In the genomic region with DNA sequence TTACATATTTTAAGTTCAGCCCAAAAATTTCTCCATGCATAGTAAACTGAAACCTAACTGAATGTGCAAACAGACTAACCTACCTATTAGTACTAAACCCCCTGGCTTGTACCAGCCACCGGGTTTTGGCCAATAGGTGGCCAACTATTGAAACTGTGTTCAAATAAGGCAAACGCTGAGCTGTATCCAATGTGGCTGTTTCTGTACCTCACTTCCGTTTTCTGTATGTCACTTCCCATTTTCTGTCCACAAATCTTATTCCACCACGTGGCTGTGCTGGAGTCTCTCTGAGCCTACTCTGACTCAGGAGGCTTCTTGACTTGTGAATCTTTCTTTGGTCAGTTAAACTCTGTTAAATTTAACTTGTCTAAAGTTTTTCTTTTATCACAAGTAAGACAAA, we compare ENCODE assay signal across 15 cellular contexts. TPM values are rescaled to one million over a fixed set of nuclear protein-coding genes. Genes with fewer than 3 reads are reported as not detected.
A peak's percentile ranks its signal among the peaks of the same experiment; 100 is the strongest.
DNase-seq lines count a peak whose midpoint lies in the region; ATAC-seq, FAIRE-seq and TF ChIP-seq lines count a peak whose summit lies in the region.
"Had no signal": no experiment of that assay in that cellular context is flagged by ENCODE, and none has a peak within 500 bp of the region (broad histone marks: within the 10 kb centered on the region; RNA-seq: fewer than 3 reads in every experiment).

No MANE protein-coding gene starts in this region.

- no peak overlapping the region for H2BK12ac ChIP-seq in H9 (ENCODE audit: insufficient read length, low read depth, low read length)

- CTCF ChIA-PET in activated CD4-positive, alpha-beta T cell treated with anti-CD3 and anti-CD28 coated beads for 36 hours (lab: Charles Lee), result interaction anchor here (1.1 to 3.3 kb wide), 6 partner anchors 8 to 163 kb away, joined by 3 to 12 read pairs (median 4); no protein-coding TSS in a partner anchor

- no peaks in the 10 kb centered on the region for H3K23me2 ChIP-seq in H9 (ENCODE audit: insufficient read length, low read depth, low read length, poor library complexity, severe bottlenecking)

- no peak overlapping the region for H3K4me2 ChIP-seq in H9 (ENCODE audit: insufficient read depth, insufficient read length, low read length)
- no peak overlapping the region for H3K4me2 ChIP-seq in OCI-LY1 (ENCODE audit: low read length)
- H3K4me2 ChIP-seq: A549 had no signal

- no peak overlapping the region for H3K27ac ChIP-seq in H9 (ENCODE audit: insufficient read length, low read depth, low read length)
- no peak overlapping the region for H3K27ac ChIP-seq in OCI-LY1 (ENCODE audit: low read depth, low read length, poor library complexity, severe bottlenecking)
- no peak overlapping the region for H3K27ac ChIP-seq in prostate gland
- H3K27ac ChIP-seq: A549, tibial artery had no signal

- H2BK20ac ChIP-seq in H9 (ENCODE audit: low read depth, low read length, poor library complexity, severe bottlenecking), result no peak overlapping the region

- H3K79me1 ChIP-seq in H9 (ENCODE audit: insufficient read depth, low read depth, low read length, poor library complexity, severe bottlenecking), result no peaks in the 10 kb centered on the region

- H3K4me1 ChIP-seq in H9 (ENCODE audit: insufficient read depth, low read length) (no peaks in the 10 kb centered on the region), OCI-LY1 (ENCODE audit: insufficient read depth, low read length, severe bottlenecking) (peaks cover 6% of the 10 kb centered on the region), prostate gland (replicated peaks) (no peaks in the 10 kb centered on the region)
- H3K4me1 ChIP-seq: A549 had no signal

- no CpG with 5 or more reads among the region's 4 CpGs for WGBS in H9 (ENCODE audit: extremely low coverage, insufficient read length, low lambda C conversion rate)
- 89% methylated on average over 4 of the region's 4 CpGs for WGBS in prostate gland

- no peaks in the 10 kb centered on the region for H3K36me3 Mint-ChIP-seq in activated CD4-positive, alpha-beta T cell treated with anti-CD3 and anti-CD28 coated beads for 36 hours (ENCODE audit: low read depth)
- H3K36me3 Mint-ChIP-seq in H9 (ENCODE audit: insufficient read depth in 1 of 3, low read depth in 3 of 3) (no peaks in the 10 kb centered on the region), immature natural killer cell (peaks cover 0 to 3% (median 0%) of the 10 kb centered on the region in 3 donors)

- no peak overlapping the region for H3K4ac ChIP-seq in H9 (ENCODE audit: low read depth, low read length)

- no peak overlapping the region for H4K91ac ChIP-seq in H9 (ENCODE audit: insufficient read length, low read depth, low read length)

- no peak overlapping the region for H3K23ac ChIP-seq in H9 (ENCODE audit: insufficient read length, low read depth, low read length)

- H3K4me3 Mint-ChIP-seq in activated CD4-positive, alpha-beta T cell treated with anti-CD3 and anti-CD28 coated beads for 36 hours, result no peak overlapping the region
- H3K4me3 Mint-ChIP-seq in H9 (no peak overlapping the region), immature natural killer cell (no peak overlapping the region)

- H4K5ac ChIP-seq in H9 (ENCODE audit: insufficient read length, low read depth, low read length), result no peak overlapping the region

- no peak overlapping the region for H3K27ac Mint-ChIP-seq in activated CD4-positive, alpha-beta T cell treated with anti-CD3 and anti-CD28 coated beads for 36 hours
- H3K27ac Mint-ChIP-seq in H9 (no peak overlapping the region), immature natural killer cell (no peak overlapping the region)

- H3F3A ChIP-seq in OCI-LY1 (ENCODE audit: insufficient read depth, low read length), result no peaks in the 10 kb centered on the region

- no peak overlapping the region for H3K14ac ChIP-seq in H9 (ENCODE audit: insufficient read depth, low read length)

- H3K9ac ChIP-seq in H9 (ENCODE audit: extremely low read depth, insufficient read length, low read length) (no peak overlapping the region), OCI-LY1 (ENCODE audit: low read length) (no peak overlapping the region)

- TF ChIP-seq CTCF in H9 (conservative IDR thresholded peaks at IDR 0.05), result 0 out of 3 replicates have a peak, but pooled peaks have one; percentile 14
- TF ChIP-seq CTCF in OCI-LY1 (IDR thresholded peaks at IDR 0.05; ENCODE audit: low read length), result peak; percentile 14; the same call in 1 of the 2 replicates
- no peak for TF ChIP-seq CTCF in prostate gland (IDR thresholded peaks at IDR 0.05)

- H3K9me3 Mint-ChIP-seq in activated CD4-positive, alpha-beta T cell treated with anti-CD3 and anti-CD28 coated beads for 36 hours (ENCODE audit: low read depth), result no peaks in the 10 kb centered on the region
- no peaks in the 10 kb centered on the region for H3K9me3 Mint-ChIP-seq in H9
- H3K9me3 Mint-ChIP-seq in immature natural killer cell, result no peaks in the 10 kb centered on the region

- H3K36me3 ChIP-seq in OCI-LY1 (ENCODE audit: insufficient read depth, low read length) (no peaks in the 10 kb centered on the region), prostate gland (no peaks in the 10 kb centered on the region)
- H3K36me3 ChIP-seq: tibial artery had no signal

- H3K18ac ChIP-seq in H9 (ENCODE audit: insufficient read length, low read depth, low read length), result no peak overlapping the region

- intact Hi-C loops in activated CD4-positive, alpha-beta T cell treated with anti-CD3 and anti-CD28 coated beads for 36 hours (cut with DNase I, micrococcal nuclease), result no loop called here
- intact Hi-C loops in prostate gland (cut with DNase I), result no loop called here

- no peak overlapping the region for H3K56ac ChIP-seq in H9 (ENCODE audit: insufficient read length, low read depth, low read length)

- no peak overlapping the region for H2BK5ac ChIP-seq in H9 (ENCODE audit: insufficient read length, low read length)

- no peak overlapping the region for H3K4me3 ChIP-seq in OCI-LY1 (ENCODE audit: low read depth, low read length, poor library complexity, severe bottlenecking)
- no peak overlapping the region for H3K4me3 ChIP-seq in prostate gland
- H3K4me3 ChIP-seq: A549, lung, tibial artery had no signal

- no peak overlapping the region for H2BK15ac ChIP-seq in H9 (ENCODE audit: low read depth, low read length)

- peak; percentile 30 for DNase-seq in activated CD4-positive, alpha-beta T cell treated with anti-CD3 and anti-CD28 coated beads for 36 hours
- DNase-seq in activated CD4-positive, alpha-beta T cell treated with anti-CD3 and anti-CD28 coated beads for 4 hours, result no peak
- DNase-seq in H9, result no peak
- DNase-seq in immature natural killer cell, result peak in 2 of 3 donors; percentile 9 to 15
- no peak for DNase-seq in HuH-7 (ENCODE audit: low spot score)
- DNase-seq in prostate gland (ENCODE audit: low spot score), result no peak
- no peak for DNase-seq in H54 (ENCODE audit: insufficient read length, low spot score)
- DNase-seq: activated CD4-positive, alpha-beta T cell treated with anti-CD3 and anti-CD28 coated beads, Interleukin-2, amount 50 U/mL, for 48 hours; nucleus accumbens; small intestine; SW 1271; tibial artery had no signal

- no peaks in the 10 kb centered on the region for H3K9me3 ChIP-seq in H9 (ENCODE audit: control insufficient read depth, low read depth, low read length)
- peaks cover 3% of the 10 kb centered on the region; the same call in 1 of the 2 replicates for H3K9me3 ChIP-seq in OCI-LY1 (ENCODE audit: low read length)
- H3K9me3 ChIP-seq in prostate gland, result no peaks in the 10 kb centered on the region
- H3K9me3 ChIP-seq: A549, tibial artery had no signal

- no peaks in the 10 kb centered on the region for H3K27me3 Mint-ChIP-seq in activated CD4-positive, alpha-beta T cell treated with anti-CD3 and anti-CD28 coated beads for 36 hours
- H3K27me3 Mint-ChIP-seq in H9 (ENCODE audit: low read depth), result no peaks in the 10 kb centered on the region
- H3K27me3 Mint-ChIP-seq in immature natural killer cell (ENCODE audit: low read depth in 3 of 3), result peaks cover 0 to 7% (median 2%) of the 10 kb centered on the region in 3 donors

- no peaks in the 10 kb centered on the region for H3K9me2 ChIP-seq in OCI-LY1 (ENCODE audit: low read depth, low read length)

- H3K79me2 ChIP-seq in H9 (ENCODE audit: insufficient read depth, low read length) (no peaks in the 10 kb centered on the region), OCI-LY1 (ENCODE audit: insufficient read depth, low read length) (no peaks in the 10 kb centered on the region)

- no peak for TF ChIP-seq POLR2A in prostate gland (IDR thresholded peaks at IDR 0.05)
- no peak for TF ChIP-seq POLR2A in H54 (IDR thresholded peaks at IDR 0.05; ENCODE audit: low read depth, low read length)

- H2AFZ ChIP-seq in H9 (ENCODE audit: low read length) (no peak overlapping the region), OCI-LY1 (ENCODE audit: low read length) (peak overlapping the region; percentile 100)

- no peak overlapping the region for H2AK5ac ChIP-seq in H9 (ENCODE audit: insufficient read length, low read length)

- H3T11ph ChIP-seq in H9 (ENCODE audit: low read length), result no peak overlapping the region

- no peak overlapping the region for H2BK120ac ChIP-seq in H9 (ENCODE audit: low read depth, low read length, poor library complexity, severe bottlenecking)

- no peak for FAIRE-seq in H54 (lab: Jason Lieb, UNC)
- FAIRE-seq: A549, small intestine had no signal

- H4K8ac ChIP-seq in H9 (replicated peaks; ENCODE audit: insufficient read length, low read depth, low read length), result no peak overlapping the region

- H3K27me3 ChIP-seq in H9 (ENCODE audit: insufficient read depth, low read length) (no peaks in the 10 kb centered on the region), OCI-LY1 (ENCODE audit: insufficient read depth, low read length) (no peaks in the 10 kb centered on the region), prostate gland (replicated peaks; ENCODE audit: insufficient read depth) (no peaks in the 10 kb centered on the region)
- H3K27me3 ChIP-seq: tibial artery had no signal

- H3K4me1 Mint-ChIP-seq in activated CD4-positive, alpha-beta T cell treated with anti-CD3 and anti-CD28 coated beads for 36 hours, result no peaks in the 10 kb centered on the region
- H3K4me1 Mint-ChIP-seq in H9 (peaks cover 5% of the 10 kb centered on the region in 2 experiments; a peak in 3 of 4 replicates), immature natural killer cell (no peaks in the 10 kb centered on the region)

- POLR2A ChIA-PET in activated CD4-positive, alpha-beta T cell treated with anti-CD3 and anti-CD28 coated beads for 36 hours (lab: Charles Lee), result interaction anchor here (1.4 kb wide), 1 partner anchor 9 kb away, joined by 8 read pairs; no protein-coding TSS in a partner anchor

- ATAC-seq in activated CD4-positive, alpha-beta T cell treated with anti-CD3 and anti-CD28 coated beads for 36 hours, result peak; percentile 80
- ATAC-seq: A549 had no signal

- H4K20me1 ChIP-seq in H9 (ENCODE audit: control insufficient read depth, insufficient read depth, insufficient read length), result no peaks in the 10 kb centered on the region
- no peaks in the 10 kb centered on the region for H4K20me1 ChIP-seq in OCI-LY1 (ENCODE audit: insufficient read depth, low read length)

RNA-seq across cellular contexts. Expression of gene FBXO34, which starts 6.0 kb away (rescaled TPM):
- 10 to 100 TPM; 18.5 to 18.9 TPM for total RNA-seq in activated CD4-positive, alpha-beta T cell treated with anti-CD3 and anti-CD28 coated beads for 36 hours
- total RNA-seq in H9 (2021) (11.7 and 12.0 TPM in 2 replicates), prostate gland (10 to 100 TPM; 37.8 to 73.3 TPM)
- 10 to 100 TPM; 25.0 to 38.2 (median 38.1) TPM for polyA plus RNA-seq in immature natural killer cell

Comparison
In these comparisons a context has a peak if more than half of its experiments do, and no peak if none do; other contexts are left out.
1. DNase-seq: peak in activated CD4-positive, alpha-beta T cell treated with anti-CD3 and anti-CD28 coated beads for 36 hours (single experiment) and immature natural killer cell (2 of 3); none in activated CD4-positive, alpha-beta T cell treated with anti-CD3 and anti-CD28 coated beads for 4 hours (0 of 2), H9 (single experiment), HuH-7 (single experiment), prostate gland (single experiment) and H54 (single experiment).
2. CTCF ChIP-seq: peak in H9 (single experiment) and OCI-LY1 (single experiment); none in prostate gland (0 of 4).